ENCODE assay signal across 1 cellular context in genomic region chr15:45157974-45158373, GRCh38.
TF ChIP-seq lines count a peak whose summit lies in the region.

No MANE protein-coding gene starts in this region.

TF ChIP-seq in IMR-90, 13 proteins besides CTCF, POLR2A, EP300 and RAD21:
- TF ChIP-seq USF2 (IDR thresholded peaks at IDR 0.05; ENCODE audit: low read depth, low read length) (no peak), MXI1 (IDR thresholded peaks at IDR 0.05; ENCODE audit: borderline replicate concordance, low read depth, low read length) (no peak), CEBPB (IDR thresholded peaks at IDR 0.05; ENCODE audit: low read depth, low read length) (0 out of 2 replicates have a peak, but pooled peaks have one; percentile 23), RFX5 (IDR thresholded peaks at IDR 0.05; ENCODE audit: low read depth, low read length) (no peak), ELK1 (IDR thresholded peaks at IDR 0.05; ENCODE audit: borderline replicate concordance, low read depth, low read length) (no peak)
